22 cellular contexts compared by ENCODE assay signal in genomic region chr22:23121026-23121823, GRCh38. TPM values are rescaled to one million over a fixed set of nuclear protein-coding genes. Genes with fewer than 3 reads are reported as not detected.
A peak's percentile ranks its signal among the peaks of the same experiment; 100 is the strongest.
DNase-seq lines count a peak whose midpoint lies in the region; ATAC-seq and TF ChIP-seq lines count a peak whose summit lies in the region.
"Had no signal": no experiment of that assay in that cellular context is flagged by ENCODE, and none has a peak within 500 bp of the region (broad histone marks: within the 10 kb centered on the region; RNA-seq: fewer than 3 reads in every experiment).

No MANE protein-coding gene starts in this region.

- H3K4me1 Mint-ChIP-seq in activated CD4-positive, alpha-beta T cell treated with anti-CD3 and anti-CD28 coated beads, Interleukin-2, amount 10 ng/mL, durations not matched to agents 7 days and 5 days = peaks cover 18% of the 10 kb centered on the region
- H3K4me1 Mint-ChIP-seq: mesothelial cell of epicardium had no signal

- no peak overlapping the region for H3K4me3 ChIP-seq in foreskin fibroblast (ENCODE audit: low read depth in 1 of 2, low read length in 2 of 2)
- H3K4me3 ChIP-seq: upper lobe of left lung had no signal

- H3K9me3 Mint-ChIP-seq in activated CD4-positive, alpha-beta T cell treated with anti-CD3 and anti-CD28 coated beads, Interleukin-2, amount 10 ng/mL, durations not matched to agents 7 days and 5 days = peaks cover 3% of the 10 kb centered on the region
- H3K9me3 Mint-ChIP-seq: dendritic cell treated with granulocyte-macrophage colony-stimulating factor and Interleukin-4, amounts not matched to agents 40 ng/mL and 50 ng/mL, for 4 days; mesothelial cell of epicardium had no signal

- peaks cover 6% of the 10 kb centered on the region for H3K36me3 Mint-ChIP-seq in activated CD4-positive, alpha-beta T cell treated with anti-CD3 and anti-CD28 coated beads, Interleukin-2, amount 10 ng/mL, durations not matched to agents 7 days and 5 days (ENCODE audit: low read depth)
- H3K36me3 Mint-ChIP-seq: CD4-positive, CD25-positive, alpha-beta regulatory T cell; mesothelial cell of epicardium had no signal

- no peak for ATAC-seq in GM18498 (IDR thresholded peaks at IDR 0.05; ENCODE audit: unreplicated experiment)
- ATAC-seq: activated CD8-positive, alpha-beta T cell treated with anti-CD3 and anti-CD28 coated beads, Interleukin-2, amount 10 ng/mL, durations not matched to agents 7 days and 5 days; left colon had no signal

- DNase-seq in activated CD4-positive, alpha-beta T cell treated with anti-CD3 and anti-CD28 coated beads, Interleukin-2, amount 10 ng/mL, durations not matched to agents 7 days and 5 days = no peak
- DNase-seq in activated CD4-positive, alpha-beta T cell treated with anti-CD3 and anti-CD28 coated beads for 4 hours = no peak
- DNase-seq in RKO (ENCODE audit: low spot score) (peak; percentile 57), foreskin fibroblast (peak; percentile 23 to 29), superior temporal gyrus (ENCODE audit: extremely low spot score) (peak; percentile 65), Ammon's horn (ENCODE audit: low spot score) (no peak), NCI-H2171 (lab: John Stamatoyannopoulos, UW) (no peak)
- DNase-seq: activated CD8-positive, alpha-beta T cell treated with anti-CD3 and anti-CD28 coated beads, Interleukin-2, amount 10 ng/mL, durations not matched to agents 7 days and 5 days; activated naive CD8-positive, alpha-beta T cell treated with anti-CD3 and anti-CD28 coated beads for 36 hours; activated T-cell treated with anti-CD3 and anti-CD28 coated beads, Interleukin-2, amount 50 U/mL, for 48 hours; CD4-positive, CD25-positive, alpha-beta regulatory T cell; DMS79; HCEC 1CT; left colon; NCI-H1694 treated with DMSO at 0.1 percent for 48 hours; NK-92 treated with Interleukin-12 subunit alpha and Interleukin-12 subunit beta, amount 100 ng/mL, for 24 hours; stimulated activated naive CD4-positive, alpha-beta T cell treated with Interleukin-2 at 50 U/mL for 16 hours; SW 1271; upper lobe of left lung had no signal

- POLR2A ChIA-PET in activated CD4-positive, alpha-beta T cell treated with anti-CD3 and anti-CD28 coated beads, Interleukin-2, amount 10 ng/mL, durations not matched to agents 7 days and 5 days (lab: Charles Lee) = interaction anchor here (0.6 kb wide), 1 partner anchor 17 kb away, joined by 3 read pairs; no protein-coding TSS in a partner anchor

- TF ChIP-seq CTCF in foreskin fibroblast (IDR thresholded peaks at IDR 0.05; ENCODE audit: low read depth, low read length) = no peak

- no peaks in the 10 kb centered on the region for H3K27me3 Mint-ChIP-seq in activated CD4-positive, alpha-beta T cell treated with anti-CD3 and anti-CD28 coated beads, Interleukin-2, amount 10 ng/mL, durations not matched to agents 7 days and 5 days
- H3K27me3 Mint-ChIP-seq: activated naive CD8-positive, alpha-beta T cell treated with anti-CD3 and anti-CD28 coated beads for 36 hours; CD4-positive, CD25-positive, alpha-beta regulatory T cell; dendritic cell treated with granulocyte-macrophage colony-stimulating factor and Interleukin-4, amounts not matched to agents 40 ng/mL and 50 ng/mL, for 4 days had no signal

- no peak overlapping the region for H3K4me3 Mint-ChIP-seq in activated CD4-positive, alpha-beta T cell treated with anti-CD3 and anti-CD28 coated beads, Interleukin-2, amount 10 ng/mL, durations not matched to agents 7 days and 5 days
- H3K4me3 Mint-ChIP-seq: activated CD8-positive, alpha-beta T cell treated with anti-CD3 and anti-CD28 coated beads, Interleukin-2, amount 10 ng/mL, durations not matched to agents 7 days and 5 days; activated naive CD8-positive, alpha-beta T cell treated with anti-CD3 and anti-CD28 coated beads for 36 hours; dendritic cell treated with granulocyte-macrophage colony-stimulating factor and Interleukin-4, amounts not matched to agents 40 ng/mL and 50 ng/mL, for 4 days; mesothelial cell of epicardium had no signal

- H3K27ac Mint-ChIP-seq in activated CD4-positive, alpha-beta T cell treated with anti-CD3 and anti-CD28 coated beads, Interleukin-2, amount 10 ng/mL, durations not matched to agents 7 days and 5 days = peak overlapping the region; percentile 13
- H3K27ac Mint-ChIP-seq: activated naive CD8-positive, alpha-beta T cell treated with anti-CD3 and anti-CD28 coated beads for 36 hours; dendritic cell treated with granulocyte-macrophage colony-stimulating factor and Interleukin-4, amounts not matched to agents 40 ng/mL and 50 ng/mL, for 4 days; mesothelial cell of epicardium had no signal

- CTCF ChIA-PET in activated CD4-positive, alpha-beta T cell treated with anti-CD3 and anti-CD28 coated beads, Interleukin-2, amount 10 ng/mL, durations not matched to agents 7 days and 5 days (lab: Charles Lee) = no interaction called here

RNA-seq across cellular contexts. Expression of gene RSPH14, which starts 20.6 kb away (rescaled TPM):
- under 1 TPM in 1 of 2 experiments, not detected in 1; 0.47 TPM for total RNA-seq in activated CD4-positive, alpha-beta T cell treated with anti-CD3 and anti-CD28 coated beads, Interleukin-2, amount 10 ng/mL, durations not matched to agents 7 days and 5 days
- total RNA-seq: CD4-positive, CD25-positive, alpha-beta regulatory T cell had no signal

RNA-seq across cellular contexts. Expression of gene RAB36, which starts 24.1 kb away (rescaled TPM):
- total RNA-seq in activated CD4-positive, alpha-beta T cell treated with anti-CD3 and anti-CD28 coated beads, Interleukin-2, amount 10 ng/mL, durations not matched to agents 7 days and 5 days = under 1 TPM; 0.27 to 0.31 TPM

RNA-seq across cellular contexts. Expression of gene GNAZ, which starts 50.9 kb away (rescaled TPM):
- total RNA-seq in activated CD4-positive, alpha-beta T cell treated with anti-CD3 and anti-CD28 coated beads, Interleukin-2, amount 10 ng/mL, durations not matched to agents 7 days and 5 days = under 1 TPM; 0.35 to 0.37 TPM

RNA-seq across cellular contexts. Expression of gene BCR, which starts 59.1 kb away (rescaled TPM):
- total RNA-seq in activated CD4-positive, alpha-beta T cell treated with anti-CD3 and anti-CD28 coated beads, Interleukin-2, amount 10 ng/mL, durations not matched to agents 7 days and 5 days = 10 to 100 TPM; 45.6 to 48.1 TPM

Comparison
In these comparisons a context has a peak if more than half of its experiments do, and no peak if none do; other contexts are left out.
1. DNase-seq: peak in RKO (single experiment), foreskin fibroblast (2 of 2) and superior temporal gyrus (single experiment); none in activated CD4-positive, alpha-beta T cell treated with anti-CD3 and anti-CD28 coated beads, Interleukin-2, amount 10 ng/mL, durations not matched to agents 7 days and 5 days (single experiment), activated CD4-positive, alpha-beta T cell treated with anti-CD3 and anti-CD28 coated beads for 4 hours (0 of 2), Ammon's horn (single experiment) and NCI-H2171 (single experiment).